ENCODE assay signal across 24 cellular contexts in genomic region chr19:45306040-45306439, GRCh38. TPM values are rescaled to one million over a fixed set of nuclear protein-coding genes. Genes with fewer than 3 reads are reported as not detected.
DNase-seq lines count a peak whose midpoint lies in the region; ATAC-seq and TF ChIP-seq lines count a peak whose summit lies in the region.
"Had no signal": no experiment of that assay in that cellular context is flagged by ENCODE, and none has a peak within 500 bp of the region (broad histone marks: within the 10 kb centered on the region; RNA-seq: fewer than 3 reads in every experiment).

No MANE protein-coding gene starts in this region.

- ATAC-seq in SK-N-SH treated with all-trans-retinoic acid at 6 μM for 48 hours, result peak; percentile 10; the same call in 2 of the 3 replicates
- ATAC-seq in GM21786 (IDR thresholded peaks at IDR 0.05; ENCODE audit: unreplicated experiment), result no peak
- ATAC-seq in GM19023 (IDR thresholded peaks at IDR 0.05; ENCODE audit: unreplicated experiment), result no peak
- ATAC-seq: right cardiac atrium; stimulated activated effector memory CD8-positive, alpha-beta T cell treated with anti-CD3 and anti-CD28 coated beads, Interleukin-12 subunit alpha, Interleukin-12 subunit beta, amount 100 ng/mL, for 72 hours had no signal

- no peaks in the 10 kb centered on the region for H4K20me1 ChIP-seq in SK-N-SH (ENCODE audit: insufficient read depth)

- H3K27ac ChIP-seq in SK-N-SH (ENCODE audit: low read depth in 2 of 2, low read length in 1 of 2) (no peak overlapping the region), skeletal muscle tissue (ENCODE audit: low read depth, low read length) (peak overlapping the region; percentile 63)
- H3K27ac ChIP-seq: 22Rv1, suprapubic skin had no signal

- POLR2A ChIA-PET in SK-N-SH (lab: Yijun Ruan, JAX), result interaction anchor here (1.4 kb wide), 1 partner anchor 20 kb away, joined by 3 read pairs; no protein-coding TSS in a partner anchor

- WGBS in SK-N-SH (ENCODE audit: low lambda C conversion rate), result 46% methylated on average over 9 of the region's 9 CpGs

- DNase-seq in SK-N-SH (no peak), adipocyte (ENCODE audit: low read depth) (peak; percentile 14), occipital lobe (lab: John Stamatoyannopoulos, UW) (no peak)
- DNase-seq: activated CD4-positive, alpha-beta T cell treated with anti-CD3 and anti-CD28 coated beads for 4 hours; activated effector memory CD4-positive, alpha-beta T cell treated with Interleukin-2 at 50 U/mL for 16 hours; activated naive CD8-positive, alpha-beta T cell treated with anti-CD3 and anti-CD28 coated beads for 36 hours; activated T-cell treated with anti-CD3 and anti-CD28 coated beads for 4 hours; KG1; stimulated activated CD4-positive, alpha-beta T cell treated with anti-CD3 and anti-CD28 coated beads, Interleukin-12 subunit alpha, Interleukin-12 subunit beta, amount 100 ng/mL, for 4 hours; stimulated activated CD4-positive, alpha-beta T cell treated with anti-CD3 and anti-CD28 coated beads, Interleukin-4, amount 100 ng/mL, for 1 hour had no signal

- no peaks in the 10 kb centered on the region for H3K79me2 ChIP-seq in SK-N-SH (ENCODE audit: insufficient read depth)

- no peak overlapping the region for H2AFZ ChIP-seq in SK-N-SH (ENCODE audit: low read depth)

- no peak overlapping the region for H3K4me2 ChIP-seq in SK-N-SH

- H3K9me3 ChIP-seq in SK-N-SH (no peaks in the 10 kb centered on the region), adipocyte (ENCODE audit: control insufficient read depth, low read length) (no peaks in the 10 kb centered on the region), iPS-15b (ENCODE audit: control insufficient read depth, insufficient read depth, low read length) (no peaks in the 10 kb centered on the region), skeletal muscle tissue (ENCODE audit: control insufficient read depth in 3 of 3, low read length in 3 of 3) (peaks cover 0 to 2% (median 0%) of the 10 kb centered on the region in 3 donors)
- H3K9me3 ChIP-seq: HAP-1, suprapubic skin had no signal

- peaks cover 7% of the 10 kb centered on the region for H3F3A ChIP-seq in SK-N-SH (replicated peaks; ENCODE audit: insufficient read depth)

- no peak for TF ChIP-seq RAD21 in SK-N-SH (IDR thresholded peaks at IDR 0.05; ENCODE audit: low read length)

- no peak for TF ChIP-seq EP300 in SK-N-SH (IDR thresholded peaks at IDR 0.05; ENCODE audit: borderline replicate concordance in 1 of 2, low read depth in 1 of 2, low read length in 1 of 2)

- H3K27me3 ChIP-seq in SK-N-SH (ENCODE audit: insufficient read depth) (no peaks in the 10 kb centered on the region), adipocyte (replicated peaks; ENCODE audit: control insufficient read depth, insufficient read depth, low read length) (no peaks in the 10 kb centered on the region), iPS-15b (ENCODE audit: control insufficient read depth, insufficient read depth, low read length) (peaks cover 18% of the 10 kb centered on the region), skeletal muscle tissue (ENCODE audit: control insufficient read depth in 3 of 3, insufficient read depth in 3 of 3, low read length in 3 of 3) (no peaks in the 10 kb centered on the region)
- H3K27me3 ChIP-seq: suprapubic skin had no signal

- H3K9ac ChIP-seq in SK-N-SH (no peak overlapping the region), adipocyte (ENCODE audit: low read length) (no peak overlapping the region), iPS-15b (ENCODE audit: low read depth, low read length) (no peak overlapping the region), skeletal muscle tissue (ENCODE audit: low read depth in 1 of 3, low read length in 3 of 3) (no peak overlapping the region)

- H3K4me1 ChIP-seq in SK-N-SH (ENCODE audit: control insufficient read depth in 1 of 2, insufficient read depth in 2 of 2, low read depth in 1 of 2, low read length in 1 of 2) (peaks cover 0 to 7% of the 10 kb centered on the region in 2 experiments; a peak in 1 of 4 replicates), adipocyte (ENCODE audit: control insufficient read depth, insufficient read depth, low read length) (peaks cover 10% of the 10 kb centered on the region), iPS-15b (ENCODE audit: control insufficient read depth, insufficient read depth, low read length) (peaks cover 3% of the 10 kb centered on the region), skeletal muscle tissue (ENCODE audit: control insufficient read depth in 3 of 3, insufficient read depth in 3 of 3, low read length in 3 of 3) (peaks cover 17 to 24% (median 19%) of the 10 kb centered on the region in 3 donors)

- no peak for TF ChIP-seq CTCF in SK-N-SH (IDR thresholded peaks at IDR 0.05)

- no peaks in the 10 kb centered on the region for H3K36me3 ChIP-seq in SK-N-SH (replicated peaks in 1 of 2; ENCODE audit: control insufficient read depth in 1 of 2, insufficient read depth in 2 of 2, low read length in 1 of 2)
- peaks cover 4% of the 10 kb centered on the region for H3K36me3 ChIP-seq in adipocyte (ENCODE audit: control insufficient read depth, insufficient read depth, low read length, severe bottlenecking)
- H3K36me3 ChIP-seq in iPS-15b (ENCODE audit: control insufficient read depth, insufficient read depth, low read length), result no peaks in the 10 kb centered on the region
- H3K36me3 ChIP-seq in skeletal muscle tissue (ENCODE audit: control insufficient read depth in 3 of 3, insufficient read depth in 3 of 3, low read length in 3 of 3), result peaks cover 37 to 49% (median 39%) of the 10 kb centered on the region in 3 donors
- H3K36me3 ChIP-seq: HAP-1 had no signal

- H3K4me3 ChIP-seq in SK-N-SH (ENCODE audit: low read depth in 2 of 2, low read length in 1 of 2) (no peak overlapping the region), adipocyte (ENCODE audit: low read length) (no peak overlapping the region), iPS-15b (ENCODE audit: low read depth, low read length) (peak overlapping the region; percentile 13), skeletal muscle tissue (ENCODE audit: low read length in 3 of 3) (no peak overlapping the region)
- H3K4me3 ChIP-seq: HAP-1, suprapubic skin had no signal

- CTCF ChIA-PET in SK-N-SH (lab: Yijun Ruan, JAX), result interaction anchor here (1.4 kb wide), 1 partner anchor 32 kb away, joined by 4 read pairs; no protein-coding TSS in a partner anchor

- no peaks in the 10 kb centered on the region for H3K9me2 ChIP-seq in SK-N-SH

TF ChIP-seq in SK-N-SH treated with all-trans-retinoic acid at 6 μM for 48 hours, 23 proteins besides CTCF, POLR2A, EP300 and RAD21:
- TF ChIP-seq, protein P1, sequence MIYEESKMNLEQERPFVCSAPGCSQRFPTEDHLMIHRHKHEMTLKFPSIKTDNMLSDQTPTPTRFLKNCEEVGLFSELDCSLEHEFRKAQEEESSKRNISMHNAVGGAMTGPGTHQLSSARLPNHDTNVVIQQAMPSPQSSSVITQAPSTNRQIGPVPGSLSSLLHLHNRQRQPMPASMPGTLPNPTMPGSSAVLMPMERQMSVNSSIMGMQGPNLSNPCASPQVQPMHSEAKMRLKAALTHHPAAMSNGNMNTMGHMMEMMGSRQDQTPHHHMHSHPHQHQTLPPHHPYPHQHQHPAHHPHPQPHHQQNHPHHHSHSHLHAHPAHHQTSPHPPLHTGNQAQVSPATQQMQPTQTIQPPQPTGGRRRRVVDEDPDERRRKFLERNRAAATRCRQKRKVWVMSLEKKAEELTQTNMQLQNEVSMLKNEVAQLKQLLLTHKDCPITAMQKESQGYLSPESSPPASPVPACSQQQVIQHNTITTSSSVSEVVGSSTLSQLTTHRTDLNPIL (CRISPR knock-in tag; IDR thresholded peaks at IDR 0.05; ENCODE audit: low read depth), result no peak
- no peak for TF ChIP-seq RARB (CRISPR knock-in tag; IDR thresholded peaks at IDR 0.05)

TF ChIP-seq in SK-N-SH, 30 proteins besides CTCF, POLR2A, EP300 and RAD21 (continues in another document):
- no peak for TF ChIP-seq RCOR1 (IDR thresholded peaks at IDR 0.05; ENCODE audit: low read length)
- TF ChIP-seq JUND (IDR thresholded peaks at IDR 0.05), result no peak
- no peak for TF ChIP-seq IRF3 (IDR thresholded peaks at IDR 0.05; ENCODE audit: low read depth, low read length)
- no peak for TF ChIP-seq TCF12 (IDR thresholded peaks at IDR 0.05)
- TF ChIP-seq GATA2 (CRISPR knock-in tag; IDR thresholded peaks at IDR 0.05), result no peak
- TF ChIP-seq USF1 (IDR thresholded peaks at IDR 0.05; ENCODE audit: borderline replicate concordance, low read depth), result no peak

RNA-seq across cellular contexts. Expression of gene CKM, which starts 16.6 kb away (rescaled TPM):
- polyA plus RNA-seq in SK-N-SH (2012; rRNA removed), result 0.05 TPM in 1 of 2 replicates, not detected in the other
- not detected in 2 replicates for polyA plus RNA-seq in SK-N-SH (2012; cell fraction: cytosol; rRNA removed)
- polyA plus RNA-seq in SK-N-SH (2012; cell fraction: nucleus; rRNA removed), result 0.04 TPM in 1 of 2 replicates, not detected in the other
- total RNA-seq in skeletal muscle tissue (3,746 TPM), occipital lobe (1.2 TPM)
- total RNA-seq: activated naive CD8-positive, alpha-beta T cell treated with anti-CD3 and anti-CD28 coated beads for 36 hours; dermis microvascular lymphatic vessel endothelial cell; fibroblast of lung; kidney epithelial cell; neural crest cell; suprapubic skin had no signal
- polyA plus RNA-seq: fibroblast of lung had no signal

RNA-seq across cellular contexts. Expression of gene KLC3, which starts 34.5 kb away (rescaled TPM):
- 0.75 and 1.2 TPM in 2 replicates for polyA plus RNA-seq in SK-N-SH (2012; rRNA removed)
- 0.28 and 0.79 TPM in 2 replicates for polyA plus RNA-seq in SK-N-SH (2012; cell fraction: cytosol; rRNA removed)
- 0.93 and 1.3 TPM in 2 replicates for polyA plus RNA-seq in SK-N-SH (2012; cell fraction: nucleus; rRNA removed)
- total RNA-seq in skeletal muscle tissue (0.52 TPM), occipital lobe (0.16 TPM)
- total RNA-seq: activated naive CD8-positive, alpha-beta T cell treated with anti-CD3 and anti-CD28 coated beads for 36 hours; neural crest cell; right cardiac atrium had no signal

RNA-seq across cellular contexts. Expression of gene MARK4, which starts 55.0 kb away (rescaled TPM):
- 9.8 and 16.3 TPM in 2 replicates for polyA plus RNA-seq in SK-N-SH (2012; rRNA removed)
- 18.2 and 22.7 TPM in 2 replicates for polyA plus RNA-seq in SK-N-SH (2012; cell fraction: cytosol; rRNA removed)
- polyA plus RNA-seq in SK-N-SH (2012; cell fraction: nucleus; rRNA removed), result 31.0 and 42.9 TPM in 2 replicates
- total RNA-seq in skeletal muscle tissue, result 15.7 TPM
- 19.2 TPM for total RNA-seq in occipital lobe

Comparison
In these comparisons a context has a peak if more than half of its experiments do, and no peak if none do; other contexts are left out.
1. RNA of gene CKM, which starts 16.6 kb away (total RNA-seq): 3,746 TPM in skeletal muscle tissue (single experiment); 1.2 TPM in occipital lobe (single experiment); every median in the first group is over 1,000 times any median in the second.